In the genomic region with DNA sequence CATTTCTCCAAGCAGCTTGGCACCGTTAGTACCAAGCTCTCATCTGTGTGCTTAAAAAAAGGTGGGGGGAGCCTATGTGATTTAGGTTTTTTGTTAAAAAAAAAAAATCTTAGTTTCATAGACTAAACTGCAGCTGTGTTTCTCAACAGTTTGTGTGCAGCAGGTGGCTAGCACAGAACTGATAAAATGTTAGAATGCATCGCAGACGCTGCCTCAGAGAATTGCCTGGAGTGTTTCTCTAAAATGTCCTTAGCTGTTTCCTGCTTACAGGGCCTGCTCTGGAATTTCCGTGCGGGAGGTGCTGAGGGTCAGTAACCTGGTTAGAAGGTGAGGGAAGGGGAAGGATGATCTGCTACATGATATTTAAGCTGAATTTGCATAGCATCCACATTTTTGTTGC, we compare ENCODE assay signal across 16 cellular contexts.
"Had no signal": no experiment of that assay in that cellular context is flagged by ENCODE, and none has a peak within 500 bp of the region (broad histone marks: within the 10 kb centered on the region; RNA-seq: fewer than 3 reads in every experiment).

No MANE protein-coding gene starts in this region.

- H3K4me3 ChIP-seq: lower lobe of right lung, spleen, tibial artery had no signal

- H3K27me3 ChIP-seq: spleen, tibial artery had no signal

- H3K36me3 ChIP-seq: lower lobe of right lung, spleen, tibial artery had no signal

- DNase-seq: activated CD8-positive, alpha-beta memory T cell treated with anti-CD3 and anti-CD28 coated beads for 24 hours; activated CD8-positive, alpha-beta memory T cell treated with anti-CD3 and anti-CD28 coated beads, Interleukin-2, amount 50 U/mL, for 4 hours; activated naive CD4-positive, alpha-beta T cell; activated naive CD8-positive, alpha-beta T cell treated with anti-CD3 and anti-CD28 coated beads for 36 hours; activated T-cell treated with anti-CD3 and anti-CD28 coated beads, Interleukin-2, amount 50 U/mL, for 24 hours; amniotic stem cell; effector memory CD4-positive, alpha-beta T cell; foreskin melanocyte; immature natural killer cell; lower lobe of right lung; naive thymus-derived CD4-positive, alpha-beta T cell; spleen; stimulated activated CD4-positive, alpha-beta T cell treated with anti-CD3 and anti-CD28 coated beads, Interleukin-4, amount 100 ng/mL, for 1 hour; stimulated activated naive CD4-positive, alpha-beta T cell treated with Interleukin-2 at 50 U/mL for 16 hours; T-helper 1 cell; tibial artery had no signal

- H3K9me3 ChIP-seq: lower lobe of right lung, tibial artery had no signal

- ATAC-seq: lower lobe of right lung; naive thymus-derived CD4-positive, alpha-beta T cell had no signal

- H3K27ac ChIP-seq: lower lobe of right lung, tibial artery had no signal
